Comparison of ENCODE assay signal across 17 cellular contexts in genomic region chr4:98945297-98945850, GRCh38. TPM values are rescaled to one million over a fixed set of nuclear protein-coding genes. Genes with fewer than 3 reads are reported as not detected.
DNase-seq lines count a peak whose midpoint lies in the region; ATAC-seq, FAIRE-seq and TF ChIP-seq lines count a peak whose summit lies in the region.
"Had no signal": no experiment of that assay in that cellular context is flagged by ENCODE, and none has a peak within 500 bp of the region (broad histone marks: within the 10 kb centered on the region; RNA-seq: fewer than 3 reads in every experiment).

No MANE protein-coding gene starts in this region.

- TF ChIP-seq EP300 in GM12878 (IDR thresholded peaks at IDR 0.05; ENCODE audit: borderline replicate concordance in 1 of 2, control insufficient read depth in 1 of 2, low read depth in 2 of 2, low read length in 2 of 2) = no peak

- WGBS in GM12878 (ENCODE audit: insufficient coverage, insufficient replicate concordance, low lambda C conversion rate, missing lambda C conversion rate) = 22% methylated on average over 2 of the region's 2 CpGs

- DNase-seq in GM12865 (ENCODE audit: low read depth) (peak; percentile 36), GM12878 (ENCODE audit: low read depth, low spot score) (no peak), urothelium cell line (ENCODE audit: low spot score) (no peak), NCI-H226 (no peak), PC-3 (no peak)
- no peak for DNase-seq in activated CD4-positive, alpha-beta T cell treated with anti-CD3 and anti-CD28 coated beads, Interleukin-2, amount 50 U/mL, for 48 hours
- DNase-seq: activated CD4-positive, alpha-beta memory T cell treated with anti-CD3 and anti-CD28 coated beads for 36 hours; CD8-positive, alpha-beta T cell; HCEC 1CT; natural killer cell; NCI-H187; NCI-H510A treated with DMSO at 0.1 percent for 48 hours; stimulated activated naive B cell treated with anti-CD40 and anti-IgM and Interleukin-4, amounts not matched to agents 10 μg/mL and 1 μg/mL and 100 μg/mL, for 72 hours had no signal

- intact Hi-C loops in GM12878 (cut with micrococcal nuclease; ENCODE audit: unreplicated experiment) = no loop called here
- intact Hi-C loops in PC-3 (cut with micrococcal nuclease) = no loop called here

- POLR2A ChIA-PET in GM12878 (lab: Charles Lee) (no interaction called here), PC-3 (lab: Charles Lee; ENCODE audit: unreplicated experiment) (no interaction called here)

- RAD21 ChIA-PET in GM12878 (lab: Charles Lee; ENCODE audit: unreplicated experiment) = interaction anchor here (1.7 to 2.4 kb wide), 2 partner anchors 50 to 111 kb away, joined by 5 to 6 read pairs; partner anchors contain the start of gene METAP1

- FAIRE-seq in GM12878 (lab: Jason Lieb, UNC) (no peak), urothelium cell line (lab: Jason Lieb, UNC) (no peak)
- FAIRE-seq: HTR-8/SVneo had no signal

- H3K4me2 ChIP-seq in GM12878 (ENCODE audit: control insufficient read depth, insufficient read depth) (no peak overlapping the region), PC-3 (ENCODE audit: low read length) (no peak overlapping the region)

- ATAC-seq in GM21528 (IDR thresholded peaks at IDR 0.05; ENCODE audit: low FRiP score, unreplicated experiment) = peak; percentile 74
- ATAC-seq in HG03066 (IDR thresholded peaks at IDR 0.05; ENCODE audit: low read depth, unreplicated experiment) = peak; percentile 89
- peak; percentile 64 for ATAC-seq in GM12878
- ATAC-seq in PC-3 = no peak
- ATAC-seq: CD8-positive, alpha-beta T cell; natural killer cell; stimulated activated naive B cell treated with anti-CD40 and anti-IgM and Interleukin-4, amounts not matched to agents 10 μg/mL and 1 μg/mL and 100 μg/mL, for 72 hours had no signal

- no peaks in the 10 kb centered on the region for H3K36me3 ChIP-seq in GM12878 (ENCODE audit: control insufficient read depth in 2 of 2, insufficient read depth in 2 of 2, low read length in 1 of 2)
- no peaks in the 10 kb centered on the region for H3K36me3 ChIP-seq in PC-3 (ENCODE audit: low read depth, low read length)

- H3K27me3 ChIP-seq in GM12878 (replicated peaks in 1 of 2; ENCODE audit: control insufficient read depth in 2 of 2, insufficient read depth in 2 of 2, low read length in 1 of 2) = no peaks in the 10 kb centered on the region
- no peaks in the 10 kb centered on the region for H3K27me3 ChIP-seq in PC-3 (ENCODE audit: low read length)

- H4K20me1 ChIP-seq in GM12878 (ENCODE audit: control insufficient read depth, insufficient read depth) (no peaks in the 10 kb centered on the region), PC-3 (ENCODE audit: low read length) (no peaks in the 10 kb centered on the region)

- H3K9me3 ChIP-seq in GM12878 (replicated peaks; ENCODE audit: control insufficient read depth, insufficient read depth, low read length) (no peaks in the 10 kb centered on the region), PC-3 (ENCODE audit: low read length) (no peaks in the 10 kb centered on the region)

- H3K4me1 ChIP-seq in GM12878 (ENCODE audit: control insufficient read depth, insufficient read depth, low read length) (no peaks in the 10 kb centered on the region), PC-3 (ENCODE audit: insufficient read depth, low read length) (peaks cover 14% of the 10 kb centered on the region)

- H3K79me2 ChIP-seq in GM12878 (ENCODE audit: control insufficient read depth, insufficient read depth, low read length) = no peaks in the 10 kb centered on the region
- no peaks in the 10 kb centered on the region for H3K79me2 ChIP-seq in PC-3 (ENCODE audit: low read length)

- no peak for TF ChIP-seq RAD21 in GM12878 (IDR thresholded peaks at IDR 0.05; ENCODE audit: insufficient read depth, low read depth, low read length)

- H3K9ac ChIP-seq in GM12878 (ENCODE audit: control insufficient read depth, insufficient read depth, low read length) (no peak overlapping the region), PC-3 (ENCODE audit: low read length) (no peak overlapping the region)

- no peaks in the 10 kb centered on the region for H3K9me2 ChIP-seq in PC-3 (replicated peaks; ENCODE audit: low read length)

- SMC1A ChIA-PET in GM12878 (lab: Charles Lee; ENCODE audit: uncharacterized antibody, unreplicated experiment) = interaction anchor here (1.1 kb wide), 1 partner anchor 15 kb away, joined by 4 read pairs; no protein-coding TSS in a partner anchor

- CTCF ChIA-PET in GM12878 (lab: Yijun Ruan, JAX) = no interaction called here
- CTCF ChIA-PET in PC-3 (lab: Charles Lee) = no interaction called here

- H2AFZ ChIP-seq in GM12878 (ENCODE audit: control insufficient read depth, low read depth, low read length) = no peak overlapping the region
- no peak overlapping the region for H2AFZ ChIP-seq in PC-3 (ENCODE audit: low read length)

- H3F3A ChIP-seq in PC-3 (ENCODE audit: low read length, unreplicated experiment) = no peaks in the 10 kb centered on the region

- TF ChIP-seq POLR2A in GM12878 (IDR thresholded peaks at IDR 0.05; ENCODE audit: low read depth, low read length) = no peak

- TF ChIP-seq CTCF in GM12865 (IDR thresholded peaks at IDR 0.05; ENCODE audit: insufficient read depth, low read depth, low read length, missing control alignments) (no peak), GM12878 (IDR thresholded peaks at IDR 0.05 in 2 of 3, conservative IDR thresholded peaks at IDR 0.05 in 1 of 3; ENCODE audit: control insufficient read depth in 2 of 3, extremely low read depth in 1 of 3, insufficient read depth in 1 of 3, low read depth in 3 of 3, low read length in 3 of 3) (no peak), PC-3 (conservative IDR thresholded peaks at IDR 0.05; ENCODE audit: low read depth, low read length) (no peak)

- BruUV-seq in GM12878 (replicated peaks; lab: Mats Ljungman, UMichigan) = no TSS peak
- BruUV-seq in PC-3 (replicated peaks; lab: Mats Ljungman, UMichigan) = no TSS peak

- in situ Hi-C loops in GM12878 (cut with MboI) = no loop called here

- H3K27ac ChIP-seq in GM12878 (ENCODE audit: control insufficient read depth, insufficient read depth) (no peak overlapping the region), PC-3 (ENCODE audit: low read length) (no peak overlapping the region)

- H3K4me3 ChIP-seq in GM12865 (ENCODE audit: low read depth, low read length) = no peak overlapping the region
- peak overlapping the region; percentile 13; the same call in 1 of the 2 replicates for H3K4me3 ChIP-seq in GM12878
- H3K4me3 ChIP-seq in PC-3 (ENCODE audit: low read length) = no peak overlapping the region
- H3K4me3 ChIP-seq: lung had no signal

TF ChIP-seq in GM12878, 131 proteins besides CTCF, POLR2A, EP300 and RAD21 (continues in another document):
- TF ChIP-seq MAX (IDR thresholded peaks at IDR 0.05; ENCODE audit: low read depth, low read length) (no peak), PKNOX1 (IDR thresholded peaks at IDR 0.05) (no peak), RUNX3 (IDR thresholded peaks at IDR 0.05; ENCODE audit: low read length) (peak; percentile 48; the same call in 1 of the 2 replicates)

RNA-seq across cellular contexts. Expression of gene EIF4E, which starts 16.4 kb away (rescaled TPM):
- total RNA-seq in GM12878 (2013; cell fraction: nucleolus; rRNA removed) = 103 and 122 TPM in 2 replicates
- total RNA-seq in GM12878 (2014; rRNA removed) (110 and 150 TPM in 2 replicates), GM12878 (2014; rRNA removed; fragmentation: Illumina TruSeq; extraction: Trizol) (247 and 272 TPM in 2 replicates), GM12878 (2021) (104 and 119 TPM in 2 replicates), PC-3 (2014; rRNA removed) (110 and 134 TPM in 2 replicates)
- polyA plus RNA-seq in GM12878 (2011; ENCODE audit: low read depth) = 20.4 TPM
- polyA plus RNA-seq in GM12878 (2011; rRNA removed) (158 and 229 TPM in 2 replicates), GM12878 (2014; fragmentation: Illumina TruSeq; extraction: Trizol) (145 and 213 TPM in 2 replicates), GM12878 (2014; fragmentation: Nextera tagmentation; extraction: Ambion mirVana) (100 to 1,000 TPM; 167 to 372 TPM), GM12878 (2014; rRNA removed) (95.5 and 104 TPM in 2 replicates), GM12878 (2016; fragmentation: Nextera tagmentation; extraction: Ambion mirVana) (100 to 1,000 TPM; 182 to 195 TPM)
- polyA plus RNA-seq in GM12878 (2011; cell fraction: cytosol; rRNA removed) = 50.1 and 63.6 TPM in 2 replicates
- 42.9 and 79.1 TPM in 2 replicates for polyA plus RNA-seq in GM12878 (2011; cell fraction: nucleus; rRNA removed)
- polyA plus RNA-seq in GM12878 (2012) = 43.7 and 54.1 TPM in 2 replicates
- 51.8 and 107 TPM in 2 replicates for polyA minus RNA-seq in GM12878 (2011; rRNA and poly(A)+ RNA removed)
- 47.4 and 54.5 TPM in 2 replicates for polyA minus RNA-seq in GM12878 (2011; cell fraction: cytosol; rRNA and poly(A)+ RNA removed)
- polyA minus RNA-seq in GM12878 (2011; cell fraction: nucleus; rRNA and poly(A)+ RNA removed) = 34.3 and 75.1 TPM in 2 replicates

RNA-seq across cellular contexts. Expression of gene METAP1, which starts 50.1 kb away (rescaled TPM):
- 66.1 and 73.0 TPM in 2 replicates for total RNA-seq in GM12878 (2013; cell fraction: nucleolus; rRNA removed)
- total RNA-seq in GM12878 (2014; rRNA removed) (56.8 and 65.7 TPM in 2 replicates), GM12878 (2014; rRNA removed; fragmentation: Illumina TruSeq; extraction: Trizol) (48.9 and 52.4 TPM in 2 replicates), GM12878 (2021) (45.0 and 45.4 TPM in 2 replicates), PC-3 (2014; rRNA removed) (53.9 and 54.8 TPM in 2 replicates)
- polyA plus RNA-seq in GM12878 (2011; ENCODE audit: low read depth) = 21.3 TPM
- polyA plus RNA-seq in GM12878 (2011; rRNA removed) (71.4 and 110 TPM in 2 replicates), GM12878 (2014; fragmentation: Illumina TruSeq; extraction: Trizol) (65.8 and 78.1 TPM in 2 replicates), GM12878 (2014; fragmentation: Nextera tagmentation; extraction: Ambion mirVana) (10 to 100 TPM; 22.7 to 32.4 TPM), GM12878 (2014; rRNA removed) (40.8 and 45.2 TPM in 2 replicates), GM12878 (2016; fragmentation: Nextera tagmentation; extraction: Ambion mirVana) (10 to 100 TPM; 38.0 to 41.8 TPM)
- polyA plus RNA-seq in GM12878 (2011; cell fraction: cytosol; rRNA removed) = 45.5 and 47.8 TPM in 2 replicates
- 55.1 and 58.3 TPM in 2 replicates for polyA plus RNA-seq in GM12878 (2011; cell fraction: nucleus; rRNA removed)
- polyA plus RNA-seq in GM12878 (2012) = 27.3 and 35.6 TPM in 2 replicates
- 64.6 and 68.2 TPM in 2 replicates for polyA minus RNA-seq in GM12878 (2011; rRNA and poly(A)+ RNA removed)
- polyA minus RNA-seq in GM12878 (2011; cell fraction: cytosol; rRNA and poly(A)+ RNA removed) = 19.1 and 27.3 TPM in 2 replicates
- 32.8 and 49.5 TPM in 2 replicates for polyA minus RNA-seq in GM12878 (2011; cell fraction: nucleus; rRNA and poly(A)+ RNA removed)
